8 cellular contexts compared by ENCODE assay signal in the genomic region with DNA sequence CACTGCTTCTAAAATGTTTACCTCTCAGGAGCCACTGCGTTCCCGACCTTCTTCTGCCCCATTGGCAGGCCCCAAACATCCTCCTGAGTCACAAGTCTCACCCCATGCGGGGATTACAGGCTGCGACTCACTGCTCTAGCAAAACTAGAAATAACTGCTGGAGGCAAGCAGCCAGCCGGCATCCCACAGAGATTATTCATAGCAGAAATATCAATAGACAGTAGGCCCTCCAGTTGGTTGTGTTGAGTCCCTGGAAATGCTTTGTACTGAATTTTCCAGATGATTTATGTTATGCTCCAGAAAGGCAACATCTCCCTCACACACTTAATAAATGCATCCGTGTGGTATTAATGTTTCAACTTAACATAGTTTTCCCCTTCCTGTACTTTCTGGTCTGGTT.
DNase-seq lines count a peak whose midpoint lies in the region; TF ChIP-seq lines count a peak whose summit lies in the region.

No MANE protein-coding gene starts in this region.

- no peak overlapping the region for H2BK120ac ChIP-seq in mesenchymal stem cell (ENCODE audit: low read depth, low read length)

- no peak overlapping the region for H2AK5ac ChIP-seq in mesenchymal stem cell (ENCODE audit: low read length, severe bottlenecking)

- peak overlapping the region; percentile 82 for H3K27ac ChIP-seq in mesenchymal stem cell (ENCODE audit: low read length, poor library complexity, severe bottlenecking)
- peak overlapping the region; percentile 33 for H3K27ac ChIP-seq in stomach smooth muscle (ENCODE audit: low read length)

- no peak overlapping the region for H4K91ac ChIP-seq in mesenchymal stem cell (ENCODE audit: low read length)

- no peak overlapping the region for H2BK12ac ChIP-seq in mesenchymal stem cell (ENCODE audit: low read length in 2 of 2)

- H3K23ac ChIP-seq in mesenchymal stem cell (ENCODE audit: low read length in 2 of 2) = no peak overlapping the region

- H3K4me1 ChIP-seq in mesenchymal stem cell (ENCODE audit: control insufficient read depth, insufficient read depth, low read depth, low read length) (peaks cover 7% of the 10 kb centered on the region), stomach smooth muscle (ENCODE audit: control insufficient read depth, insufficient read depth, low read length) (peaks cover 5% of the 10 kb centered on the region)

- no peak overlapping the region for H3K4ac ChIP-seq in mesenchymal stem cell (ENCODE audit: low read depth in 1 of 2, low read length in 2 of 2)

- no peak overlapping the region for H3K4me2 ChIP-seq in mesenchymal stem cell (ENCODE audit: low read length, poor library complexity, severe bottlenecking)

- TF ChIP-seq CTCF in cardiac fibroblast (IDR thresholded peaks at IDR 0.05; ENCODE audit: low read depth, low read length) = no peak

- H3K9ac ChIP-seq in mesenchymal stem cell (ENCODE audit: low read length) = peak overlapping the region; percentile 76
- H3K9ac ChIP-seq in stomach smooth muscle (ENCODE audit: low read length in 2 of 2) = no peak overlapping the region

- H3K27me3 ChIP-seq in mesenchymal stem cell (ENCODE audit: control insufficient read depth in 1 of 2, insufficient read depth in 1 of 2, low read length in 2 of 2) (no peaks in the 10 kb centered on the region), stomach smooth muscle (ENCODE audit: control insufficient read depth in 1 of 2, insufficient read depth in 2 of 2, low read length in 2 of 2) (no peaks in the 10 kb centered on the region)

- H2AFZ ChIP-seq in mesenchymal stem cell (ENCODE audit: low read depth, low read length) = no peak overlapping the region

- no peak overlapping the region for H4K8ac ChIP-seq in mesenchymal stem cell (ENCODE audit: low read length)

- H3K14ac ChIP-seq in mesenchymal stem cell (ENCODE audit: low read length in 2 of 2) = no peak overlapping the region

- H3K4me3 ChIP-seq in cardiac fibroblast (replicated peaks in 1 of 2; ENCODE audit: low read depth in 2 of 2, low read length in 2 of 2) (no peak overlapping the region), mesenchymal stem cell (ENCODE audit: insufficient read depth in 1 of 2, low read depth in 1 of 2, low read length in 2 of 2) (peak overlapping the region in 1 of 2 experiments; percentile 33), stomach smooth muscle (ENCODE audit: low read length in 2 of 2) (no peak overlapping the region)

- H3K9me3 ChIP-seq in mesenchymal stem cell (ENCODE audit: control insufficient read depth, low read length) = no peaks in the 10 kb centered on the region
- no peaks in the 10 kb centered on the region for H3K9me3 ChIP-seq in stomach smooth muscle (ENCODE audit: control insufficient read depth in 2 of 2, low read length in 2 of 2)

- DNase-seq in EL (peak; percentile 96), LHCN-M2 (ENCODE audit: low read depth) (peak; percentile 96), cardiac fibroblast (ENCODE audit: low read depth in 2 of 2) (peak; percentile 92 to 97), mesenchymal stem cell (peak; percentile 94), NCI-H2029 treated with DMSO at 0.1 percent for 48 hours (lab: John Stamatoyannopoulos, UW) (no peak), NCI-H1105 (lab: John Stamatoyannopoulos, UW) (no peak)
- DNase-seq in NK-92 treated with Interleukin-12 subunit alpha and Interleukin-12 subunit beta, amount 100 ng/mL, for 24 hours (lab: John Stamatoyannopoulos, UW) = no peak

- no peak overlapping the region for H2BK15ac ChIP-seq in mesenchymal stem cell (ENCODE audit: low read depth, poor library complexity, severe bottlenecking)

- WGBS in mesenchymal stem cell = 0% methylated on average over 4 of the region's 6 CpGs

- no peak overlapping the region for H3K18ac ChIP-seq in mesenchymal stem cell (ENCODE audit: low read depth in 1 of 2, low read length in 2 of 2)

- H2BK5ac ChIP-seq in mesenchymal stem cell (ENCODE audit: low read depth, low read length, poor library complexity, severe bottlenecking) = no peak overlapping the region

- H3K79me1 ChIP-seq in mesenchymal stem cell (replicated peaks; ENCODE audit: low read length, poor library complexity, severe bottlenecking) = peaks cover 27% of the 10 kb centered on the region

- H3K36me3 ChIP-seq in mesenchymal stem cell (ENCODE audit: control insufficient read depth in 1 of 2, insufficient read depth in 2 of 2, low read depth in 1 of 2, low read length in 2 of 2) (peaks cover 4 to 7% of the 10 kb centered on the region in 2 experiments), stomach smooth muscle (ENCODE audit: control insufficient read depth in 2 of 2, insufficient read depth in 2 of 2, low read length in 2 of 2) (no peaks in the 10 kb centered on the region)

Comparison
In these comparisons a context has a peak if more than half of its experiments do, and no peak if none do; other contexts are left out.
1. DNase-seq: peak in EL (single experiment), LHCN-M2 (single experiment), cardiac fibroblast (2 of 2) and mesenchymal stem cell (single experiment); none in NCI-H2029 treated with DMSO at 0.1 percent for 48 hours (single experiment), NCI-H1105 (single experiment) and NK-92 treated with Interleukin-12 subunit alpha and Interleukin-12 subunit beta, amount 100 ng/mL, for 24 hours (single experiment).